In the genomic region with DNA sequence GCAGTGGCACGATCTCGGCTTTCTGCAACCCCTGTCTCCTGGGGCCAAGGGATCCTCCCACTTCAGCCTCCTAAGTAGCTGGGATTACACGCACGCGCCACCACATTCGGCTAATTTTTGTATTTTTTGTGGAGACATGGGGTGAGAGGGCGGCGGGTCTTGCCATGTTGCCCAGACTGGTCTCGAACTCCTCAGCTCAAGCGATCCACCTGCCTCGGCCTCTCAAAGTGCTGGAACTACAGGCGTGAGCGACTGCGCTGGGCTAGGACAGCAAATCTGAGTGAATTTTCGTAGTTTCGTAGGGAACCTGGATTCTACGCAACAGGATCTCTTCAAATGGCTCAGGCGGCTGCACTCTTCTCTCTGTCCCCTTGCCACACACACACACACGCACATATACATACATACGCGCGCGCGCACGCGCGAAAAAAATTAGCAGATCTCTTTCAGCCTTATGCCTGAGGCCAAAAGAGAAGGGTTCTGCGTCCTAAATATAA, we compare ENCODE assay signal across 1 cellular context.
TF ChIP-seq lines count a peak whose summit lies in the region.

No MANE protein-coding gene starts in this region.

TF ChIP-seq in HCT116, 20 proteins besides CTCF, POLR2A, EP300 and RAD21 (continued from another document):
- TF ChIP-seq CEBPB (IDR thresholded peaks at IDR 0.05; ENCODE audit: low read depth): no peak
- TF ChIP-seq, protein P1, sequence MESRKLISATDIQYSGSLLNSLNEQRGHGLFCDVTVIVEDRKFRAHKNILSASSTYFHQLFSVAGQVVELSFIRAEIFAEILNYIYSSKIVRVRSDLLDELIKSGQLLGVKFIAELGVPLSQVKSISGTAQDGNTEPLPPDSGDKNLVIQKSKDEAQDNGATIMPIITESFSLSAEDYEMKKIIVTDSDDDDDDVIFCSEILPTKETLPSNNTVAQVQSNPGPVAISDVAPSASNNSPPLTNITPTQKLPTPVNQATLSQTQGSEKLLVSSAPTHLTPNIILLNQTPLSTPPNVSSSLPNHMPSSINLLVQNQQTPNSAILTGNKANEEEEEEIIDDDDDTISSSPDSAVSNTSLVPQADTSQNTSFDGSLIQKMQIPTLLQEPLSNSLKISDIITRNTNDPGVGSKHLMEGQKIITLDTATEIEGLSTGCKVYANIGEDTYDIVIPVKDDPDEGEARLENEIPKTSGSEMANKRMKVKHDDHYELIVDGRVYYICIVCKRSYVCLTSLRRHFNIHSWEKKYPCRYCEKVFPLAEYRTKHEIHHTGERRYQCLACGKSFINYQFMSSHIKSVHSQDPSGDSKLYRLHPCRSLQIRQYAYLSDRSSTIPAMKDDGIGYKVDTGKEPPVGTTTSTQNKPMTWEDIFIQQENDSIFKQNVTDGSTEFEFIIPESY (IDR thresholded peaks at IDR 0.05; ENCODE audit: extremely low read depth, insufficient replicate concordance, low read length): no peak
TF ChIP-seq in HCT116: peak in this region for 0.
